Comparison of ENCODE assay signal across 8 cellular contexts in genomic region chr4:183407635-183408463, GRCh38. TPM values are rescaled to one million over a fixed set of nuclear protein-coding genes. Genes with fewer than 3 reads are reported as not detected.
DNase-seq lines count a peak whose midpoint lies in the region; ATAC-seq, FAIRE-seq and TF ChIP-seq lines count a peak whose summit lies in the region.

No MANE protein-coding gene starts in this region.

- peaks cover 0 to 6% (median 0%) of the 10 kb centered on the region in 5 donors for H3K27me3 Mint-ChIP-seq in naive thymus-derived CD4-positive, alpha-beta T cell

- H3K27ac ChIP-seq in ACC112 (ENCODE audit: low read depth, low read length): no peak overlapping the region
- no peak overlapping the region for H3K27ac ChIP-seq in HUES6 (ENCODE audit: low read depth, low read length)
- no peak overlapping the region for H3K27ac ChIP-seq in mammary epithelial cell (ENCODE audit: insufficient read depth, low read depth, low read length)
- H3K27ac ChIP-seq in naive thymus-derived CD4-positive, alpha-beta T cell (ENCODE audit: low read depth, low read length): peak overlapping the region; percentile 72
- H3K27ac ChIP-seq in small intestine (ENCODE audit: low read depth in 1 of 2, low read length in 1 of 2): no peak overlapping the region

- H3K9me3 ChIP-seq in HUES6 (ENCODE audit: control insufficient read depth, insufficient read depth, low read depth, low read length) (no peaks in the 10 kb centered on the region), mammary epithelial cell (replicated peaks; ENCODE audit: insufficient read depth, low read length) (no peaks in the 10 kb centered on the region), small intestine (ENCODE audit: control insufficient read depth, low read depth) (no peaks in the 10 kb centered on the region)
- no peaks in the 10 kb centered on the region for H3K9me3 ChIP-seq in naive thymus-derived CD4-positive, alpha-beta T cell (ENCODE audit: control insufficient read depth in 2 of 3, low read length in 3 of 3)

- H3K4me3 Mint-ChIP-seq in naive thymus-derived CD4-positive, alpha-beta T cell: peak overlapping the region; percentile 60 to 88 (median 85)

- H3K4me1 Mint-ChIP-seq in naive thymus-derived CD4-positive, alpha-beta T cell: peaks cover 5 to 31% (median 17%) of the 10 kb centered on the region in 7 donors

- H3K4me3 ChIP-seq in ACC112 (ENCODE audit: low read depth, low read length): peak overlapping the region; percentile 88
- H3K4me3 ChIP-seq in HUES6 (ENCODE audit: low read depth, low read length): peak overlapping the region; percentile 45
- peak overlapping the region in 2 of 3 experiments; percentile 47 to 54 for H3K4me3 ChIP-seq in mammary epithelial cell (replicated peaks in 1 of 3; ENCODE audit: insufficient read depth in 1 of 3, low read depth in 2 of 3, low read length in 3 of 3)
- H3K4me3 ChIP-seq in naive thymus-derived CD4-positive, alpha-beta T cell (ENCODE audit: low read length): peak overlapping the region; percentile 78
- no peak overlapping the region for H3K4me3 ChIP-seq in small intestine (ENCODE audit: low read depth in 1 of 2, low read length in 2 of 2)

- no peak for ATAC-seq in naive thymus-derived CD4-positive, alpha-beta T cell
- ATAC-seq in HG03196 (IDR thresholded peaks at IDR 0.05; ENCODE audit: unreplicated experiment): no peak
- no peak for ATAC-seq in HG03039 (IDR thresholded peaks at IDR 0.05; ENCODE audit: unreplicated experiment)

- dilution Hi-C loops in mammary epithelial cell (cut with HindIII; ENCODE audit: low sequenced_read_pairs): no loop called here

- no peaks in the 10 kb centered on the region for H3K36me3 Mint-ChIP-seq in naive thymus-derived CD4-positive, alpha-beta T cell

- WGBS in mammary epithelial cell (ENCODE audit: low coverage, missing lambda C conversion rate): 98% methylated on average over 5 of the region's 8 CpGs
- 44 to 57% (median 45%) methylated on average over 8 of the region's 8 CpGs for WGBS in small intestine, 3 donors

- peak overlapping the region; percentile 80 to 95 (median 87) for H3K27ac Mint-ChIP-seq in naive thymus-derived CD4-positive, alpha-beta T cell

- H3K4me2 ChIP-seq in mammary epithelial cell (ENCODE audit: insufficient read depth, low read depth, low read length): peak overlapping the region; percentile 81

- no peaks in the 10 kb centered on the region for H4K20me1 ChIP-seq in mammary epithelial cell (ENCODE audit: insufficient read depth, low read length)

- no TSS peak for BruUV-seq in mammary epithelial cell (replicated peaks; lab: Mats Ljungman, UMichigan)

- in situ Hi-C loops in mammary epithelial cell (cut with MboI; ENCODE audit: low sequenced_read_pairs in 2 of 2): loop anchor here in 1 of 2 donors (25.0 kb wide), 1 partner anchor 346 kb away; no protein-coding TSS in a partner anchor

- H3K27me3 ChIP-seq in ACC112 (ENCODE audit: insufficient read depth, low read length) (no peaks in the 10 kb centered on the region), HUES6 (ENCODE audit: control insufficient read depth, insufficient read depth, low read length) (no peaks in the 10 kb centered on the region; the same call in 1 of the 2 replicates), mammary epithelial cell (ENCODE audit: insufficient read depth, low read length) (no peaks in the 10 kb centered on the region), small intestine (ENCODE audit: control insufficient read depth in 2 of 2, insufficient read depth in 2 of 2, low read length in 2 of 2) (no peaks in the 10 kb centered on the region)
- no peaks in the 10 kb centered on the region for H3K27me3 ChIP-seq in naive thymus-derived CD4-positive, alpha-beta T cell (ENCODE audit: control insufficient read depth in 2 of 2, insufficient read depth in 2 of 2, low read length in 2 of 2)

- DNase-seq in mammary epithelial cell: no peak
- no peak for DNase-seq in naive thymus-derived CD4-positive, alpha-beta T cell
- DNase-seq in small intestine: no peak
- no peak for DNase-seq in AG20443 (ENCODE audit: low spot score)

- no peak for TF ChIP-seq CTCF in mammary epithelial cell (conservative IDR thresholded peaks at IDR 0.05 in 1 of 2, IDR thresholded peaks at IDR 0.05 in 1 of 2; ENCODE audit: extremely low read depth in 1 of 2, insufficient read depth in 1 of 2, low read depth in 1 of 2, low read length in 2 of 2)

- FAIRE-seq in small intestine (lab: Jason Lieb, UNC): no peak

- POLR2A ChIA-PET in naive thymus-derived CD4-positive, alpha-beta T cell (lab: Charles Lee): interaction anchor here (1.1 to 3.1 kb wide), 4 partner anchors 21 to 39 kb away, joined by 4 to 31 read pairs (median 10); partner anchors contain the start of gene CDKN2AIP

- no peaks in the 10 kb centered on the region for H3K36me3 ChIP-seq in ACC112 (ENCODE audit: insufficient read depth, low read length)
- no peaks in the 10 kb centered on the region for H3K36me3 ChIP-seq in HUES6 (ENCODE audit: control insufficient read depth, insufficient read depth, low read length)
- no peaks in the 10 kb centered on the region for H3K36me3 ChIP-seq in mammary epithelial cell (ENCODE audit: insufficient read depth, low read length)
- no peaks in the 10 kb centered on the region for H3K36me3 ChIP-seq in naive thymus-derived CD4-positive, alpha-beta T cell (ENCODE audit: control insufficient read depth in 2 of 3, insufficient read depth in 3 of 3, low read length in 3 of 3)
- H3K36me3 ChIP-seq in small intestine (ENCODE audit: control insufficient read depth in 2 of 2, insufficient read depth in 2 of 2, low read length in 2 of 2): no peaks in the 10 kb centered on the region

- H3K9me3 Mint-ChIP-seq in naive thymus-derived CD4-positive, alpha-beta T cell: no peaks in the 10 kb centered on the region

- H2AFZ ChIP-seq in ACC112 (ENCODE audit: low read length, unreplicated experiment) (peak overlapping the region; percentile 83), mammary epithelial cell (ENCODE audit: low read depth, low read length) (peak overlapping the region; percentile 92)

- H3K4me1 ChIP-seq in ACC112 (ENCODE audit: control insufficient read depth, insufficient read depth, low read length, unreplicated experiment): peaks cover 3% of the 10 kb centered on the region
- no peaks in the 10 kb centered on the region; the same call in 1 of the 2 replicates for H3K4me1 ChIP-seq in HUES6 (ENCODE audit: control insufficient read depth, insufficient read depth, low read length)
- no peaks in the 10 kb centered on the region for H3K4me1 ChIP-seq in mammary epithelial cell (ENCODE audit: insufficient read depth, low read length)
- H3K4me1 ChIP-seq in naive thymus-derived CD4-positive, alpha-beta T cell (ENCODE audit: control insufficient read depth in 2 of 2, insufficient read depth in 2 of 2, low read length in 2 of 2): no peaks in the 10 kb centered on the region
- H3K4me1 ChIP-seq in small intestine (ENCODE audit: control insufficient read depth in 2 of 2, insufficient read depth in 1 of 2, low read depth in 1 of 2, low read length in 1 of 2): peaks cover 0 to 2% of the 10 kb centered on the region in 2 donors

- CTCF ChIA-PET in mammary epithelial cell (lab: Charles Lee; ENCODE audit: low non-redundant PET): interaction anchor here (0.5 to 0.8 kb wide), 2 partner anchors 16 to 62 kb away, joined by 3 to 6 read pairs; no protein-coding TSS in a partner anchor
- CTCF ChIA-PET in naive thymus-derived CD4-positive, alpha-beta T cell (lab: Charles Lee): interaction anchor here (0.6 to 1.4 kb wide), 10 partner anchors 10 to 1111 kb away, joined by 3 to 13 read pairs (median 3); no protein-coding TSS in a partner anchor

- peak overlapping the region; percentile 55 for H3K9ac ChIP-seq in HUES6 (ENCODE audit: low read length)
- H3K9ac ChIP-seq in mammary epithelial cell (ENCODE audit: insufficient read depth, low read length): peak overlapping the region; percentile 41

- no peaks in the 10 kb centered on the region for H3K79me2 ChIP-seq in ACC112 (ENCODE audit: control insufficient read depth, insufficient read depth, low read length, unreplicated experiment)
- no peaks in the 10 kb centered on the region for H3K79me2 ChIP-seq in mammary epithelial cell (ENCODE audit: insufficient read depth, low read length)

- intact Hi-C loops in mammary epithelial cell (cut with micrococcal nuclease): loop anchor here (1.0 to 2.0 kb wide), 4 partner anchors 37 to 469 kb away; partner anchors contain the start of gene CDKN2AIP
- intact Hi-C loops in naive thymus-derived CD4-positive, alpha-beta T cell (cut with micrococcal nuclease): loop anchor here (1.0 to 10.0 kb wide), 9 partner anchors 10 to 491 kb away; partner anchors contain the start of genes CDKN2AIP (in 2 of the 2) and DCTD (in 1 of the 2)

RNA-seq across cellular contexts. Expression of gene CDKN2AIP, which starts 36.6 kb away (rescaled TPM):
- 10 to 100 TPM; 12.7 to 14.3 TPM for total RNA-seq in mammary epithelial cell
- polyA plus RNA-seq in mammary epithelial cell (9.9 TPM), small intestine (10 to 100 TPM; 14.8 to 20.3 (median 19.2) TPM)
- polyA minus RNA-seq in mammary epithelial cell: not detected
- total RNA-seq in naive thymus-derived CD4-positive, alpha-beta T cell: 10 to 100 TPM; 24.9 to 58.2 (median 44.4) TPM
- 10 to 100 TPM; 38.7 to 55.5 TPM for polyA plus RNA-seq in naive thymus-derived CD4-positive, alpha-beta T cell

Comparison
In these comparisons a context has a peak if more than half of its experiments do, and no peak if none do; other contexts are left out.
1. H3K4me3 ChIP-seq: peak in ACC112 (single experiment), HUES6 (single experiment), mammary epithelial cell (2 of 3) and naive thymus-derived CD4-positive, alpha-beta T cell (single experiment); none in small intestine (0 of 2).